In genomic region chr11:134032031-134032430, GRCh38 we compare ENCODE assay signal across 1 cellular context.
TF ChIP-seq lines count a peak whose summit lies in the region.

No MANE protein-coding gene starts in this region.

TF ChIP-seq in H1, 55 proteins besides CTCF, POLR2A, EP300 and RAD21:
- TF ChIP-seq CHD2 (IDR thresholded peaks at IDR 0.05; ENCODE audit: low read length) (no peak), TAF7 (optimal IDR thresholded peaks at IDR 0.05; ENCODE audit: borderline replicate concordance, low read depth, low read length) (no peak), RXRA (IDR thresholded peaks at IDR 0.05; ENCODE audit: insufficient read depth, low read depth, low read length) (no peak), RBBP5 (IDR thresholded peaks at IDR 0.05; ENCODE audit: borderline replicate concordance, low read depth, low read length) (no peak), MAX (IDR thresholded peaks at IDR 0.05) (no peak), SP2 (IDR thresholded peaks at IDR 0.05; ENCODE audit: low read length) (no peak), YY1 (IDR thresholded peaks at IDR 0.05; ENCODE audit: low read depth, low read length) (no peak), KDM4A (IDR thresholded peaks at IDR 0.05; ENCODE audit: low read depth, low read length, severe bottlenecking) (no peak), GABPA (IDR thresholded peaks at IDR 0.05; ENCODE audit: borderline replicate concordance, insufficient read depth, low read length) (no peak), SRF (IDR thresholded peaks at IDR 0.05; ENCODE audit: low read depth, low read length) (no peak), CTBP2 (IDR thresholded peaks at IDR 0.05; ENCODE audit: borderline replicate concordance, insufficient read depth, insufficient read length, low read length) (no peak), HDAC2 (IDR thresholded peaks at IDR 0.05; ENCODE audit: borderline replicate concordance in 1 of 2, low read depth in 2 of 2, low read length in 2 of 2) (no peak), CBX5 (IDR thresholded peaks at IDR 0.05; ENCODE audit: low read depth, low read length) (no peak), ATF3 (IDR thresholded peaks at IDR 0.05; ENCODE audit: insufficient read depth, low read depth, low read length) (no peak), ASH2L (IDR thresholded peaks at IDR 0.05; ENCODE audit: low read length) (no peak), TAF1 (IDR thresholded peaks at IDR 0.05; ENCODE audit: low read depth, low read length) (no peak), TEAD4 (IDR thresholded peaks at IDR 0.05; ENCODE audit: low read depth, low read length) (no peak), SAP30 (IDR thresholded peaks at IDR 0.05; ENCODE audit: insufficient read depth, insufficient replicate concordance, low read length) (no peak), SUZ12 (IDR thresholded peaks at IDR 0.05; ENCODE audit: low read length) (no peak)
- TF ChIP-seq, protein P1, sequence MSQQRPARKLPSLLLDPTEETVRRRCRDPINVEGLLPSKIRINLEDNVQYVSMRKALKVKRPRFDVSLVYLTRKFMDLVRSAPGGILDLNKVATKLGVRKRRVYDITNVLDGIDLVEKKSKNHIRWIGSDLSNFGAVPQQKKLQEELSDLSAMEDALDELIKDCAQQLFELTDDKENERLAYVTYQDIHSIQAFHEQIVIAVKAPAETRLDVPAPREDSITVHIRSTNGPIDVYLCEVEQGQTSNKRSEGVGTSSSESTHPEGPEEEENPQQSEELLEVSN (IDR thresholded peaks at IDR 0.05): no peak
